In the genomic region with DNA sequence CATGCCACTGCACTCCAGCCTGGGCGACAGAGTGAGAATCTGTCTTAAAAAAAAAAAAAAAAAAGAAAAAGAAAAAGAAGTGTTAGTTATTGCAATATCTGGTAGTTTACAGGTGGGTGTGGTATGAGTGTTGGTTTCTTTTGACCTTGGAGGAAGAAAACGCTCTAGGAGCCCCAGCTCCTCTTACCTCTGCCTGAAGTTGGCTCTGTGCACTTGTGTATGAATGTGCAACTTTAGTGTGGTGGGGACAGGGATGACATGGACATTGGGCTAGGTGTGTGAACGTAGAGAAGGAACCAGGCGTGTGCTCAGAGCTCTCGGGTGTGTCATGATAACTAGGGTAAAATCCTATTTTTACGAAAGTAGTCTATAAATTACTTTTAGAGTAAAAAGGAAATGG, we compare ENCODE assay signal across 26 cellular contexts.
"Had no signal": no experiment of that assay in that cellular context is flagged by ENCODE, and none has a peak within 500 bp of the region (broad histone marks: within the 10 kb centered on the region; RNA-seq: fewer than 3 reads in every experiment).

No MANE protein-coding gene starts in this region.

- H3K27ac ChIP-seq: left lung, lower lobe of right lung, ovary, right atrium auricular region, testis, thyroid gland, upper lobe of right lung had no signal

- H3K4me1 Mint-ChIP-seq: naive B cell, natural killer cell had no signal

- H3K9me3 Mint-ChIP-seq: naive B cell; natural killer cell; nephron progenitor cell; stimulated activated memory B cell treated with anti-CD40 and anti-IgM and Interleukin-4, amounts not matched to agents 10 μg/mL and 1 μg/mL and 100 μg/mL, for 72 hours; stimulated activated naive CD8-positive, alpha-beta T cell treated with anti-CD3 and anti-CD28 coated beads, Interleukin-15, amount 100 ng/mL, for 72 hours had no signal

- DNase-seq: hippocampal formation; kidney glomerular epithelial cell; left cardiac atrium; left lung; lower lobe of right lung; mammary epithelial cell; mesenchymal stem cell; naive B cell; natural killer cell; nephron progenitor cell; ovary; right lobe of liver; stimulated activated CD4-positive, alpha-beta T cell treated with anti-CD3 and anti-CD28 coated beads, Interleukin-1b, Interleukin-23, amount 100 ng/mL, for 48 hours; stimulated activated CD4-positive, alpha-beta T cell treated with anti-CD3 and anti-CD28 coated beads, Interleukin-2, amount 100 ng/mL, for 48 hours; stimulated activated CD4-positive, alpha-beta T cell treated with anti-CD3 and anti-CD28 coated beads, Interleukin-4, amount 100 ng/mL, for 4 hours; stimulated activated CD8-positive, alpha-beta memory T cell treated with anti-CD3 and anti-CD28 coated beads, Interleukin-4, amount 100 ng/mL, for 48 hours; stimulated activated naive CD4-positive, alpha-beta T cell treated with Interleukin-2 at 50 U/mL for 16 hours; stimulated activated naive CD8-positive, alpha-beta T cell treated with anti-CD3 and anti-CD28 coated beads, Interleukin-15, amount 100 ng/mL, for 72 hours; testis; thyroid gland; trophoblast cell; upper lobe of right lung had no signal

- H3K4me3 ChIP-seq: left lung, lower lobe of right lung, ovary, right atrium auricular region, right lobe of liver, smooth muscle cell, testis, thyroid gland, upper lobe of right lung had no signal

- H3K4me3 Mint-ChIP-seq: naive B cell; natural killer cell; nephron progenitor cell; stimulated activated memory B cell treated with anti-CD40 and anti-IgM and Interleukin-4, amounts not matched to agents 10 μg/mL and 1 μg/mL and 100 μg/mL, for 72 hours; stimulated activated naive CD8-positive, alpha-beta T cell treated with anti-CD3 and anti-CD28 coated beads, Interleukin-15, amount 100 ng/mL, for 72 hours had no signal

- H3K27me3 Mint-ChIP-seq: progenitor cell of endocrine pancreas had no signal

- H3K27ac Mint-ChIP-seq: naive B cell; natural killer cell; nephron progenitor cell; progenitor cell of endocrine pancreas; stimulated activated memory B cell treated with anti-CD40 and anti-IgM and Interleukin-4, amounts not matched to agents 10 μg/mL and 1 μg/mL and 100 μg/mL, for 72 hours; stimulated activated naive CD8-positive, alpha-beta T cell treated with anti-CD3 and anti-CD28 coated beads, Interleukin-15, amount 100 ng/mL, for 72 hours had no signal

- H3K36me3 ChIP-seq: left lung, lower lobe of right lung, ovary, right atrium auricular region, right lobe of liver, thyroid gland, upper lobe of right lung had no signal

- ATAC-seq: left cardiac atrium; left lung; lower lobe of right lung; natural killer cell; right lobe of liver; stimulated activated memory B cell treated with anti-CD40 and anti-IgM and Interleukin-4, amounts not matched to agents 10 μg/mL and 1 μg/mL and 100 μg/mL, for 72 hours; stimulated activated naive CD8-positive, alpha-beta T cell treated with anti-CD3 and anti-CD28 coated beads, Interleukin-15, amount 100 ng/mL, for 72 hours; upper lobe of right lung had no signal

- H3K9me3 ChIP-seq: left lung, lower lobe of right lung, ovary, right atrium auricular region, right lobe of liver, testis, thyroid gland, upper lobe of right lung had no signal

- H3K27me3 ChIP-seq: left lung, ovary, right atrium auricular region, right lobe of liver, testis, thyroid gland, upper lobe of right lung had no signal

- H3K4me1 ChIP-seq: left lung, right atrium auricular region, testis had no signal

- H3K36me3 Mint-ChIP-seq: naive B cell; natural killer cell; stimulated activated memory B cell treated with anti-CD40 and anti-IgM and Interleukin-4, amounts not matched to agents 10 μg/mL and 1 μg/mL and 100 μg/mL, for 72 hours had no signal
